In the genomic region with DNA sequence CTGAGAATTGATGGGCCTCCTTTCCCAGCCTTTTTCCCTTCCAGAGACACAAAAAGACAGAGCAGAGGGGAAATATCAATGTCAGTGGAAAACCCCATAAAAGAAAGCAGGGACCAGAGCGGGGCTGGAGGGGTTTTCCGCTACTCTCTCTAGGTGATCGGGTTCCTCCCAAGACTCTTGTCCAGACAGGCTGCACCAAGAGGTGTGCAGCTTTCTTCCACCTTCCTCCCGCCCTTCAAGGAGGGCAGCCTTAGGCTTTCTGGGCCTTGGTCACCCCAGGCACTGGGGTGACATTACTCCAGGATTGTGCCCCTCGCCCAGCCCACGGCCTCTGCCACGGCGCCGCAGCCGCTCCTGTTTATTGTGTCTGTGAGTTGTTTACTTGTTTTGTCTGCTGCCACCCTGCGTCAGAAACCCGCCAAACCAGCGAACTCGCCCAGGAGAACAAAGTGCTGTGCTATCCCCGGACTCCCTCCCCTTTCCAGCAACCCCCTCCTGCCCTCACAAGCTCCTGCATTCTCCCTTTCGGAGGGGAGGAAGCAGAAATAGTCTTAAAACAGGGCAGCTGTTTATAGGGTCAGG, we compare ENCODE assay signal across 13 cellular contexts. TPM values are rescaled to one million over a fixed set of nuclear protein-coding genes. Genes with fewer than 3 reads are reported as not detected.
DNase-seq lines count a peak whose midpoint lies in the region; TF ChIP-seq lines count a peak whose summit lies in the region.
"Had no signal": no experiment of that assay in that cellular context is flagged by ENCODE, and none has a peak within 500 bp of the region (broad histone marks: within the 10 kb centered on the region; RNA-seq: fewer than 3 reads in every experiment).

No MANE protein-coding gene starts in this region.

- no peak overlapping the region for H3K4me3 Mint-ChIP-seq in chondrocyte (ENCODE audit: unreplicated experiment)
- no peak overlapping the region for H3K4me3 Mint-ChIP-seq in activated CD4-positive, alpha-beta T cell treated with anti-CD3 and anti-CD28 coated beads, Interleukin-2, amount 10 ng/mL, durations not matched to agents 7 days and 5 days

- no peak overlapping the region for H3K4me2 ChIP-seq in trophoblast cell (ENCODE audit: low read length)

- WGBS in trophoblast cell (ENCODE audit: extremely low coverage, insufficient coverage, insufficient read length), result no CpG with 5 or more reads among the region's 16 CpGs

- H3K36me3 Mint-ChIP-seq in chondrocyte (ENCODE audit: low read depth), result no peaks in the 10 kb centered on the region
- H3K36me3 Mint-ChIP-seq in activated CD4-positive, alpha-beta T cell treated with anti-CD3 and anti-CD28 coated beads, Interleukin-2, amount 10 ng/mL, durations not matched to agents 7 days and 5 days (ENCODE audit: low read depth), result peaks cover 2% of the 10 kb centered on the region
- H3K36me3 Mint-ChIP-seq: stimulated activated naive B cell treated with anti-CD40 and anti-IgM and Interleukin-4, amounts not matched to agents 10 μg/mL and 1 μg/mL and 100 μg/mL, for 72 hours had no signal

- peaks cover 5% of the 10 kb centered on the region for H3K9me3 ChIP-seq in trophoblast cell (ENCODE audit: insufficient read depth, low read depth, low read length)

- CTCF ChIA-PET in activated CD4-positive, alpha-beta T cell treated with anti-CD3 and anti-CD28 coated beads, Interleukin-2, amount 10 ng/mL, durations not matched to agents 7 days and 5 days (lab: Charles Lee), result interaction anchor here (2.0 kb wide), 1 partner anchor 193 kb away, joined by 5 read pairs; no protein-coding TSS in a partner anchor

- no peak overlapping the region for H4K12ac ChIP-seq in trophoblast cell (ENCODE audit: low read depth, low read length)

- H4K8ac ChIP-seq in trophoblast cell (ENCODE audit: low read depth, low read length), result no peak overlapping the region

- no peak overlapping the region for H3K9ac ChIP-seq in trophoblast cell (ENCODE audit: low read length)

- DNase-seq in NCI-H2227 (lab: John Stamatoyannopoulos, UW; ENCODE audit: unreplicated experiment) (peak; percentile 52), chondrocyte (ENCODE audit: low spot score) (no peak), trophoblast cell (peak; percentile 29 to 66), NCI-H446 treated with DMSO at 0.1 percent for 48 hours (lab: John Stamatoyannopoulos, UW) (no peak), mucosa of gallbladder (ENCODE audit: low spot score) (no peak)
- no peak for DNase-seq in activated CD4-positive, alpha-beta T cell treated with anti-CD3 and anti-CD28 coated beads, Interleukin-2, amount 10 ng/mL, durations not matched to agents 7 days and 5 days
- no peak for DNase-seq in activated naive CD4-positive, alpha-beta T cell treated with Interleukin-2 at 50 U/mL for 16 hours
- DNase-seq: NCI-H2029; right cardiac atrium; stimulated activated naive B cell treated with anti-CD40 and anti-IgM and Interleukin-4, amounts not matched to agents 10 μg/mL and 1 μg/mL and 100 μg/mL, for 72 hours; T-helper 9 cell had no signal

- no peaks in the 10 kb centered on the region for H3K79me1 ChIP-seq in trophoblast cell (ENCODE audit: low read length)

- H2BK120ac ChIP-seq in trophoblast cell (ENCODE audit: insufficient read depth, low read length, poor library complexity), result no peak overlapping the region

- H3K4me1 ChIP-seq in trophoblast cell (ENCODE audit: control insufficient read depth in 1 of 2, insufficient read depth in 2 of 2, low read length in 2 of 2), result peaks cover 4 to 7% of the 10 kb centered on the region in 2 experiments

- H3K4me3 ChIP-seq in trophoblast cell (ENCODE audit: low read depth, low read length), result no peak overlapping the region

- H3K27me3 ChIP-seq in trophoblast cell (ENCODE audit: insufficient read depth, low read length), result peaks cover 87% of the 10 kb centered on the region

- H2AFZ ChIP-seq in trophoblast cell (ENCODE audit: insufficient read depth, low read length, poor library complexity), result no peak overlapping the region

- H3K9me3 Mint-ChIP-seq in chondrocyte (ENCODE audit: low read depth), result no peaks in the 10 kb centered on the region
- no peaks in the 10 kb centered on the region for H3K9me3 Mint-ChIP-seq in activated CD4-positive, alpha-beta T cell treated with anti-CD3 and anti-CD28 coated beads, Interleukin-2, amount 10 ng/mL, durations not matched to agents 7 days and 5 days
- H3K9me3 Mint-ChIP-seq: activated T-helper 2 cell treated with anti-CD3 and anti-CD28 coated beads, Interferon-gamma antibody, Interleukin-2, Interleukin-4, amounts not matched to agents 10 μg/mL and 5 μg/mL and 100 μg/mL, durations not matched to agents 14 hours and 24 hours and 36 hours; stimulated activated naive B cell treated with anti-CD40 and anti-IgM and Interleukin-4, amounts not matched to agents 10 μg/mL and 1 μg/mL and 100 μg/mL, for 72 hours had no signal

- no peaks in the 10 kb centered on the region for H3K36me3 ChIP-seq in trophoblast cell (ENCODE audit: control insufficient read depth in 1 of 2, insufficient read depth in 2 of 2, low read length in 2 of 2)

- no peak overlapping the region for H3K4ac ChIP-seq in trophoblast cell (ENCODE audit: low read depth, low read length)

- no peak overlapping the region for H4K91ac ChIP-seq in trophoblast cell (ENCODE audit: low read depth, low read length)

- H3K4me1 Mint-ChIP-seq in chondrocyte (ENCODE audit: low read depth), result peaks cover 17% of the 10 kb centered on the region
- H3K4me1 Mint-ChIP-seq in activated CD4-positive, alpha-beta T cell treated with anti-CD3 and anti-CD28 coated beads, Interleukin-2, amount 10 ng/mL, durations not matched to agents 7 days and 5 days, result peaks cover 21% of the 10 kb centered on the region

- no peak overlapping the region for H3K18ac ChIP-seq in trophoblast cell (ENCODE audit: low read length)

- TF ChIP-seq CTCF in GM12874 (IDR thresholded peaks at IDR 0.05; ENCODE audit: insufficient read depth, low read depth, low read length) (peak; percentile 48), chondrocyte (IDR thresholded peaks at IDR 0.05) (peak; percentile 18)

- no peak overlapping the region for H2BK12ac ChIP-seq in trophoblast cell (ENCODE audit: low read length)

- POLR2A ChIA-PET in activated CD4-positive, alpha-beta T cell treated with anti-CD3 and anti-CD28 coated beads, Interleukin-2, amount 10 ng/mL, durations not matched to agents 7 days and 5 days (lab: Charles Lee), result no interaction called here

- peaks cover 79% of the 10 kb centered on the region for H3K27me3 Mint-ChIP-seq in chondrocyte (ENCODE audit: low read depth)
- H3K27me3 Mint-ChIP-seq in activated CD4-positive, alpha-beta T cell treated with anti-CD3 and anti-CD28 coated beads, Interleukin-2, amount 10 ng/mL, durations not matched to agents 7 days and 5 days, result peaks cover 81% of the 10 kb centered on the region

- no peak overlapping the region for H3K23ac ChIP-seq in trophoblast cell (ENCODE audit: low read length)

- H2BK5ac ChIP-seq in trophoblast cell (ENCODE audit: low read depth, low read length, poor library complexity), result no peak overlapping the region

- no peak overlapping the region for H3K14ac ChIP-seq in trophoblast cell (ENCODE audit: low read length)

- no peak overlapping the region for H3K27ac ChIP-seq in trophoblast cell (ENCODE audit: low read depth, low read length)

- no peak overlapping the region for H3K27ac Mint-ChIP-seq in chondrocyte (ENCODE audit: unreplicated experiment)
- H3K27ac Mint-ChIP-seq in activated CD4-positive, alpha-beta T cell treated with anti-CD3 and anti-CD28 coated beads, Interleukin-2, amount 10 ng/mL, durations not matched to agents 7 days and 5 days, result no peak overlapping the region
- H3K27ac Mint-ChIP-seq: activated T-helper 2 cell treated with anti-CD3 and anti-CD28 coated beads, Interferon-gamma antibody, Interleukin-2, Interleukin-4, amounts not matched to agents 10 μg/mL and 5 μg/mL and 100 μg/mL, durations not matched to agents 14 hours and 24 hours and 36 hours; stimulated activated naive B cell treated with anti-CD40 and anti-IgM and Interleukin-4, amounts not matched to agents 10 μg/mL and 1 μg/mL and 100 μg/mL, for 72 hours had no signal

- no peaks in the 10 kb centered on the region for H3K79me2 ChIP-seq in trophoblast cell (ENCODE audit: control insufficient read depth, insufficient read depth, low read length, poor library complexity)

- H2AK5ac ChIP-seq in trophoblast cell (ENCODE audit: low read length), result no peak overlapping the region

RNA-seq across cellular contexts. Expression of gene HOXC6, which starts 6.7 kb away (rescaled TPM):
- total RNA-seq in chondrocyte (not detected in 3 replicates), mucosa of gallbladder (0.26 TPM)
- 0.10 and 0.25 TPM in 2 replicates for polyA plus RNA-seq in trophoblast cell (2013)
- not detected for total RNA-seq in activated CD4-positive, alpha-beta T cell treated with anti-CD3 and anti-CD28 coated beads, Interleukin-2, amount 10 ng/mL, durations not matched to agents 7 days and 5 days
- total RNA-seq: activated T-helper 2 cell treated with anti-CD3 and anti-CD28 coated beads, Interferon-gamma antibody, Interleukin-2, Interleukin-4, amounts not matched to agents 10 μg/mL and 5 μg/mL and 100 μg/mL, durations not matched to agents 14 hours and 24 hours and 36 hours had no signal

RNA-seq across cellular contexts. Expression of gene HOXC5, which starts 11.3 kb away (rescaled TPM):
- not detected in 3 replicates for total RNA-seq in chondrocyte
- not detected in 2 replicates for polyA plus RNA-seq in trophoblast cell (2013)
- total RNA-seq in activated CD4-positive, alpha-beta T cell treated with anti-CD3 and anti-CD28 coated beads, Interleukin-2, amount 10 ng/mL, durations not matched to agents 7 days and 5 days, result not detected
- not detected for total RNA-seq in mucosa of gallbladder
- total RNA-seq: activated T-helper 2 cell treated with anti-CD3 and anti-CD28 coated beads, Interferon-gamma antibody, Interleukin-2, Interleukin-4, amounts not matched to agents 10 μg/mL and 5 μg/mL and 100 μg/mL, durations not matched to agents 14 hours and 24 hours and 36 hours; right cardiac atrium had no signal

RNA-seq across cellular contexts. Expression of gene HOXC8, which starts 12.7 kb away (rescaled TPM):
- not detected in 3 replicates for total RNA-seq in chondrocyte
- 0.05 and 0.06 TPM in 2 replicates for polyA plus RNA-seq in trophoblast cell (2013)
- total RNA-seq in activated CD4-positive, alpha-beta T cell treated with anti-CD3 and anti-CD28 coated beads, Interleukin-2, amount 10 ng/mL, durations not matched to agents 7 days and 5 days, result not detected
- not detected for total RNA-seq in mucosa of gallbladder
- total RNA-seq: activated T-helper 2 cell treated with anti-CD3 and anti-CD28 coated beads, Interferon-gamma antibody, Interleukin-2, Interleukin-4, amounts not matched to agents 10 μg/mL and 5 μg/mL and 100 μg/mL, durations not matched to agents 14 hours and 24 hours and 36 hours; right cardiac atrium had no signal
- polyA plus RNA-seq: right cardiac atrium had no signal

RNA-seq across cellular contexts. Expression of gene HOXC9, which starts 21.6 kb away (rescaled TPM):
- total RNA-seq in chondrocyte (not detected in 3 replicates), mucosa of gallbladder (not detected)
- polyA plus RNA-seq in trophoblast cell (2013), result 0.03 TPM in 1 of 2 replicates, not detected in the other
- not detected for total RNA-seq in activated CD4-positive, alpha-beta T cell treated with anti-CD3 and anti-CD28 coated beads, Interleukin-2, amount 10 ng/mL, durations not matched to agents 7 days and 5 days
- total RNA-seq: activated T-helper 2 cell treated with anti-CD3 and anti-CD28 coated beads, Interferon-gamma antibody, Interleukin-2, Interleukin-4, amounts not matched to agents 10 μg/mL and 5 μg/mL and 100 μg/mL, durations not matched to agents 14 hours and 24 hours and 36 hours had no signal
- polyA plus RNA-seq: right cardiac atrium had no signal

RNA-seq across cellular contexts. Expression of gene HOXC4, which starts 32.1 kb away (rescaled TPM):
- total RNA-seq in chondrocyte (not detected in 3 replicates), mucosa of gallbladder (0.89 TPM)
- polyA plus RNA-seq in trophoblast cell (2013), result 0.10 and 0.14 TPM in 2 replicates
- total RNA-seq in activated CD4-positive, alpha-beta T cell treated with anti-CD3 and anti-CD28 coated beads, Interleukin-2, amount 10 ng/mL, durations not matched to agents 7 days and 5 days, result not detected

Comparison
In these comparisons a context has a peak if more than half of its experiments do, and no peak if none do; other contexts are left out.
1. DNase-seq: peak in NCI-H2227 (single experiment) and trophoblast cell (2 of 2); none in chondrocyte (single experiment), NCI-H446 treated with DMSO at 0.1 percent for 48 hours (single experiment), activated CD4-positive, alpha-beta T cell treated with anti-CD3 and anti-CD28 coated beads, Interleukin-2, amount 10 ng/mL, durations not matched to agents 7 days and 5 days (single experiment), activated naive CD4-positive, alpha-beta T cell treated with Interleukin-2 at 50 U/mL for 16 hours (single experiment) and mucosa of gallbladder (single experiment).